Comparison of ENCODE assay signal across 1 cellular context in genomic region chr12:49550853-49551252, GRCh38.
TF ChIP-seq lines count a peak whose summit lies in the region.

No MANE protein-coding gene starts in this region.

TF ChIP-seq in HepG2, 621 proteins besides CTCF, POLR2A, EP300 and RAD21 (continued from another document and continues in another):
- TF ChIP-seq PRDM4 (CRISPR knock-in tag; IDR thresholded peaks at IDR 0.05; ENCODE audit: borderline replicate concordance) (no peak), ZZZ3 (CRISPR knock-in tag; IDR thresholded peaks at IDR 0.05; ENCODE audit: borderline replicate concordance) (no peak), ZNF768 (CRISPR knock-in tag; IDR thresholded peaks at IDR 0.05) (0 out of 2 replicates have a peak, but pooled peaks have one; percentile 23), NFE2L2 (IDR thresholded peaks at IDR 0.05; ENCODE audit: low read length) (no peak), TCF7L2 (IDR thresholded peaks at IDR 0.05; ENCODE audit: low read depth, low read length) (no peak), ZBTB33 (CRISPR knock-in tag; IDR thresholded peaks at IDR 0.05) (no peak), ZNF207 (IDR thresholded peaks at IDR 0.05; ENCODE audit: borderline replicate concordance) (no peak), RARA (CRISPR knock-in tag; IDR thresholded peaks at IDR 0.05) (peak; percentile 9; the same call in 1 of the 2 replicates), ZBTB21 (CRISPR knock-in tag; IDR thresholded peaks at IDR 0.05) (no peak), GLI4 (CRISPR knock-in tag; IDR thresholded peaks at IDR 0.05; ENCODE audit: borderline replicate concordance) (no peak), ATF1 (CRISPR knock-in tag; IDR thresholded peaks at IDR 0.05) (no peak), ZNF44 (CRISPR knock-in tag; IDR thresholded peaks at IDR 0.05) (no peak), ZNF224 (CRISPR knock-in tag; IDR thresholded peaks at IDR 0.05) (no peak), ZC3H4 (CRISPR knock-in tag; IDR thresholded peaks at IDR 0.05; ENCODE audit: borderline replicate concordance) (no peak), ZSCAN29 (CRISPR knock-in tag; conservative IDR thresholded peaks at IDR 0.05) (no peak), ZNF691 (CRISPR knock-in tag; IDR thresholded peaks at IDR 0.05; ENCODE audit: borderline replicate concordance, low read depth) (no peak), ZNF441 (CRISPR knock-in tag; IDR thresholded peaks at IDR 0.05; ENCODE audit: borderline replicate concordance) (no peak), MEIS1 (CRISPR knock-in tag; IDR thresholded peaks at IDR 0.05; ENCODE audit: borderline replicate concordance) (no peak), PLSCR1 (CRISPR knock-in tag; IDR thresholded peaks at IDR 0.05; ENCODE audit: borderline replicate concordance) (no peak), SYNCRIP (IDR thresholded peaks at IDR 0.05; ENCODE audit: insufficient read depth, low read depth, low read length) (no peak), TOE1 (CRISPR knock-in tag; IDR thresholded peaks at IDR 0.05) (no peak), PTBP1 (IDR thresholded peaks at IDR 0.05; ENCODE audit: low read depth, low read length, poor library complexity, severe bottlenecking) (no peak), ZNF337 (CRISPR knock-in tag; IDR thresholded peaks at IDR 0.05; ENCODE audit: borderline replicate concordance, low read depth) (no peak), HOMEZ (CRISPR knock-in tag; IDR thresholded peaks at IDR 0.05; ENCODE audit: low read depth) (no peak), ZNF430 (CRISPR knock-in tag; IDR thresholded peaks at IDR 0.05) (no peak), REPIN1 (CRISPR knock-in tag; IDR thresholded peaks at IDR 0.05; ENCODE audit: borderline replicate concordance, low read depth) (no peak), THRA (CRISPR knock-in tag; IDR thresholded peaks at IDR 0.05; ENCODE audit: borderline replicate concordance) (peak; percentile 53; the same call in 1 of the 2 replicates), ZNF709 (CRISPR knock-in tag; IDR thresholded peaks at IDR 0.05) (no peak), RCOR2 (CRISPR knock-in tag; IDR thresholded peaks at IDR 0.05) (no peak), ZNF652 (CRISPR knock-in tag; IDR thresholded peaks at IDR 0.05; ENCODE audit: borderline replicate concordance, low read depth) (no peak), RARG (CRISPR knock-in tag; IDR thresholded peaks at IDR 0.05; ENCODE audit: low read depth) (no peak), CENPT (CRISPR knock-in tag; IDR thresholded peaks at IDR 0.05; ENCODE audit: low read depth) (no peak), HNRNPH1 (optimal IDR thresholded peaks at IDR 0.05; ENCODE audit: low read depth, low read length) (no peak), PHF21A (CRISPR knock-in tag; IDR thresholded peaks at IDR 0.05) (0 out of 2 replicates have a peak, but pooled peaks have one; percentile 50), ZNF142 (CRISPR knock-in tag; IDR thresholded peaks at IDR 0.05) (no peak), ZNF629 (CRISPR knock-in tag; conservative IDR thresholded peaks at IDR 0.05) (no peak), ZNF747 (CRISPR knock-in tag; IDR thresholded peaks at IDR 0.05; ENCODE audit: borderline replicate concordance) (no peak), JUND (CRISPR knock-in tag; IDR thresholded peaks at IDR 0.05) (no peak), ZMYM3 (CRISPR knock-in tag; IDR thresholded peaks at IDR 0.05) (peak; percentile 25; the same call in 1 of the 2 replicates), ZNF792 (CRISPR knock-in tag; IDR thresholded peaks at IDR 0.05) (no peak), TFDP2 (CRISPR knock-in tag; IDR thresholded peaks at IDR 0.05) (peak; percentile 61; the same call in 1 of the 2 replicates), HNF1B (CRISPR knock-in tag; IDR thresholded peaks at IDR 0.05) (peak; percentile 80), ZBTB2 (CRISPR knock-in tag; IDR thresholded peaks at IDR 0.05; ENCODE audit: low read depth) (no peak)
